ENCODE assay signal across 1 cellular context in genomic region chr20:63261808-63262528, GRCh38.
TF ChIP-seq lines count a peak whose summit lies in the region.

No MANE protein-coding gene starts in this region.

TF ChIP-seq in K562, 482 proteins besides CTCF, POLR2A, EP300 and RAD21:
- TF ChIP-seq ZNF263 (CRISPR knock-in tag; IDR thresholded peaks at IDR 0.05; ENCODE audit: borderline replicate concordance) (peak; percentile 56; the same call in 1 of the 2 replicates), SMAD3 (CRISPR knock-in tag; conservative IDR thresholded peaks at IDR 0.05) (no peak)
TF ChIP-seq in K562: peak in this region for 1.
